In the genomic region with DNA sequence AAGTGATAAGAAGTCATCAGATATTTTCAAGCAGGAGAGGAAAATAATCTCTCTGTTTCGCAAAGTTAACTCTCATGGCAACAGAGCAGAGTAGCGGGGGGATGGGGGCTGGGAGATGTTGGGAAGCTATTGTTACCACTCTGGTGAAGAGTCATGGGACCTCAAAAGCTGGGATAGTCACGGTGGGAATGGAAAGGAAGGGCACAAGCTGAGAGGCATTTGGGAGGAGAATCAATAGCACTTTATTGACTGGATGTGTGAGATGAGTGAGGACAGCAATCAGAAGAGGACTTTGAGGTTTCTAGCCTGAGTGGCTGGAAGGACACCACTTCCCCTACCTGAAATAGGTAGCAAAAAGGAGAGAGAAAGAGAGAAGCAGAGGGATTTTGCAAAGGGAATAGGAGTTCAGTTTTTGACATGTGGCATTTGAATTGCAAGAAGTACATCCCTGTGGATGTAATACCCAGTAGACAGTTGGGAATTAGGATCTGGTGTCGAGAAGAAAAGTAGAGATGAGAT, we compare ENCODE assay signal across 9 cellular contexts. TPM values are rescaled to one million over a fixed set of nuclear protein-coding genes. Genes with fewer than 3 reads are reported as not detected.
DNase-seq lines count a peak whose midpoint lies in the region; ATAC-seq and TF ChIP-seq lines count a peak whose summit lies in the region.
"Had no signal": no experiment of that assay in that cellular context is flagged by ENCODE, and none has a peak within 500 bp of the region (broad histone marks: within the 10 kb centered on the region; RNA-seq: fewer than 3 reads in every experiment).

No MANE protein-coding gene starts in this region.

- H3K9me3 ChIP-seq in breast epithelium (no peaks in the 10 kb centered on the region), mammary epithelial cell (replicated peaks; ENCODE audit: insufficient read depth, low read length) (no peaks in the 10 kb centered on the region), right lobe of liver (no peaks in the 10 kb centered on the region), upper lobe of left lung (no peaks in the 10 kb centered on the region)

- no peak for TF ChIP-seq EP300 in upper lobe of left lung (IDR thresholded peaks at IDR 0.05)

- in situ Hi-C loops in mammary epithelial cell (cut with MboI; ENCODE audit: low sequenced_read_pairs in 2 of 2): no loop called here

- intact Hi-C loops in breast epithelium (cut with DNase I; ENCODE audit: low total_unique reads) (no loop called here), MCF 10A (cut with micrococcal nuclease) (loop anchor here (1.0 kb wide), 3 partner anchors 27 to 59 kb away; partner anchors contain the start of gene SCD), mammary epithelial cell (cut with micrococcal nuclease) (loop anchor here (1.0 to 5.0 kb wide), 2 partner anchors 37 to 59 kb away; no protein-coding TSS in a partner anchor), right lobe of liver (cut with DNase I) (no loop called here), posterior cingulate gyrus (cut with DNase I) (no loop called here)

- H3K36me3 ChIP-seq in breast epithelium: no peaks in the 10 kb centered on the region
- H3K36me3 ChIP-seq in mammary epithelial cell (ENCODE audit: insufficient read depth, low read length): no peaks in the 10 kb centered on the region
- H3K36me3 ChIP-seq in right lobe of liver: no peaks in the 10 kb centered on the region
- H3K36me3 ChIP-seq in upper lobe of left lung: no peaks in the 10 kb centered on the region

- peak overlapping the region; percentile 42 for H2AFZ ChIP-seq in mammary epithelial cell (ENCODE audit: low read depth, low read length)

- H3K4me1 Mint-ChIP-seq in MCF 10A (ENCODE audit: insufficient read depth, unreplicated experiment): peaks cover 14% of the 10 kb centered on the region

- H3K9ac ChIP-seq in mammary epithelial cell (ENCODE audit: insufficient read depth, low read length): peak overlapping the region; percentile 98

- TF ChIP-seq CTCF in breast epithelium (IDR thresholded peaks at IDR 0.05): no peak
- no peak for TF ChIP-seq CTCF in MCF 10A (IDR thresholded peaks at IDR 0.05; ENCODE audit: unreplicated experiment)
- no peak for TF ChIP-seq CTCF in mammary epithelial cell (conservative IDR thresholded peaks at IDR 0.05 in 1 of 2, IDR thresholded peaks at IDR 0.05 in 1 of 2; ENCODE audit: extremely low read depth in 1 of 2, insufficient read depth in 1 of 2, low read depth in 1 of 2, low read length in 2 of 2)
- TF ChIP-seq CTCF in right lobe of liver (IDR thresholded peaks at IDR 0.05): no peak
- no peak for TF ChIP-seq CTCF in upper lobe of left lung (IDR thresholded peaks at IDR 0.05)

- TF ChIP-seq POLR2A in breast epithelium (IDR thresholded peaks at IDR 0.05): no peak
- no peak for TF ChIP-seq POLR2A in right lobe of liver (IDR thresholded peaks at IDR 0.05)
- peak in 1 of 4 donors; percentile 22 for TF ChIP-seq POLR2A in upper lobe of left lung (IDR thresholded peaks at IDR 0.05)

- peak overlapping the region; percentile 58 to 75 (median 69) for H3K4me3 ChIP-seq in breast epithelium
- peak overlapping the region; percentile 37 to 63 (median 56) for H3K4me3 ChIP-seq in mammary epithelial cell (replicated peaks in 1 of 3; ENCODE audit: insufficient read depth in 1 of 3, low read depth in 2 of 3, low read length in 3 of 3)
- peak overlapping the region; percentile 26 to 61 (median 59) for H3K4me3 ChIP-seq in right lobe of liver
- peak overlapping the region; percentile 4 to 66 (median 54) for H3K4me3 ChIP-seq in upper lobe of left lung

- H4K20me1 ChIP-seq in mammary epithelial cell (ENCODE audit: insufficient read depth, low read length): no peaks in the 10 kb centered on the region

- no peak overlapping the region for H3K4me3 Mint-ChIP-seq in MCF 10A (ENCODE audit: unreplicated experiment)
- H3K4me3 Mint-ChIP-seq: effector memory CD8-positive, alpha-beta T cell had no signal

- H3K4me1 ChIP-seq in breast epithelium: peaks cover 12 to 27% of the 10 kb centered on the region in 2 donors
- H3K4me1 ChIP-seq in mammary epithelial cell (ENCODE audit: insufficient read depth, low read length): peaks cover 56% of the 10 kb centered on the region
- H3K4me1 ChIP-seq in right lobe of liver: peaks cover 0 to 41% (median 20%) of the 10 kb centered on the region in 4 donors
- peaks cover 42 to 50% (median 45%) of the 10 kb centered on the region in 4 donors for H3K4me1 ChIP-seq in upper lobe of left lung

- ATAC-seq in right lobe of liver (no peak), upper lobe of left lung (ENCODE audit: low FRiP score in 2 of 2) (no peak), HG02588 (IDR thresholded peaks at IDR 0.05; ENCODE audit: unreplicated experiment) (no peak)

- CTCF ChIA-PET in MCF 10A (lab: Yijun Ruan, JAX): interaction anchor here (0.5 to 3.1 kb wide), 10 partner anchors 10 to 743 kb away, joined by 3 to 22 read pairs (median 6); partner anchors contain the start of genes LZTS2 and SCD
- CTCF ChIA-PET in mammary epithelial cell (lab: Charles Lee; ENCODE audit: low non-redundant PET): interaction anchor here (0.5 kb wide), 1 partner anchor 485 kb away, joined by 3 read pairs; no protein-coding TSS in a partner anchor

- POLR2A ChIA-PET in MCF 10A (lab: Yijun Ruan, JAX): interaction anchor here (0.7 to 4.9 kb wide), 18 partner anchors 9 to 160 kb away, joined by 3 to 261 read pairs (median 6); partner anchors contain the start of genes BLOC1S2, NDUFB8 and SCD

- no peaks in the 10 kb centered on the region for H3K27me3 Mint-ChIP-seq in MCF 10A (ENCODE audit: insufficient read depth, unreplicated experiment)
- H3K27me3 Mint-ChIP-seq: effector memory CD8-positive, alpha-beta T cell had no signal

- H3K27me3 ChIP-seq in breast epithelium (no peaks in the 10 kb centered on the region), mammary epithelial cell (ENCODE audit: insufficient read depth, low read length) (no peaks in the 10 kb centered on the region), right lobe of liver (no peaks in the 10 kb centered on the region), upper lobe of left lung (no peaks in the 10 kb centered on the region)

- peak overlapping the region; percentile 86 for H3K4me2 ChIP-seq in mammary epithelial cell (ENCODE audit: insufficient read depth, low read depth, low read length)

- peaks cover 4% of the 10 kb centered on the region for H3K36me3 Mint-ChIP-seq in MCF 10A (ENCODE audit: insufficient read depth, unreplicated experiment)

- DNase-seq in breast epithelium (ENCODE audit: low spot score in 2 of 2) (no peak), MCF 10A (ENCODE audit: unreplicated experiment) (no peak), mammary epithelial cell (no peak), right lobe of liver (no peak), upper lobe of left lung (no peak), posterior cingulate gyrus (no peak)
- no peak for DNase-seq in stimulated activated CD4-positive, alpha-beta T cell treated with anti-CD3 and anti-CD28 coated beads, Interleukin-2, amount 100 ng/mL, for 24 hours

- WGBS in mammary epithelial cell (ENCODE audit: low coverage, missing lambda C conversion rate): 0% methylated on average over 4 of the region's 4 CpGs
- WGBS in right lobe of liver (ENCODE audit: insufficient coverage, low coverage, low lambda C conversion rate, missing lambda C conversion rate): 9% methylated on average over 4 of the region's 4 CpGs
- 14 to 18% methylated on average over 4 of the region's 4 CpGs for WGBS in upper lobe of left lung, 2 donors

- no TSS peak for BruUV-seq in MCF 10A (replicated peaks; lab: Mats Ljungman, UMichigan)
- BruUV-seq in mammary epithelial cell (replicated peaks; lab: Mats Ljungman, UMichigan): no TSS peak

- dilution Hi-C loops in mammary epithelial cell (cut with HindIII; ENCODE audit: low sequenced_read_pairs): no loop called here

- no peaks in the 10 kb centered on the region for H3K9me3 Mint-ChIP-seq in MCF 10A (ENCODE audit: unreplicated experiment)
- H3K9me3 Mint-ChIP-seq: effector memory CD8-positive, alpha-beta T cell had no signal

- H3K27ac Mint-ChIP-seq in MCF 10A (ENCODE audit: low read depth, unreplicated experiment): no peak overlapping the region
- H3K27ac Mint-ChIP-seq: effector memory CD8-positive, alpha-beta T cell had no signal

- H3K27ac ChIP-seq in breast epithelium (peak overlapping the region; percentile 97), mammary epithelial cell (ENCODE audit: insufficient read depth, low read depth, low read length) (peak overlapping the region; percentile 99), right lobe of liver (peak overlapping the region; percentile 95 to 100 (median 100)), upper lobe of left lung (peak overlapping the region; percentile 93 to 98 (median 94))

- peaks cover 13% of the 10 kb centered on the region for H3K79me2 ChIP-seq in mammary epithelial cell (ENCODE audit: insufficient read depth, low read length)

RNA-seq across cellular contexts. Expression of gene SCD, which starts 27.2 kb away (rescaled TPM):
- 100 to 1,000 TPM in 2 of 3 donors, 10 to 100 TPM in 1; 72.8 to 461 (median 112) TPM for total RNA-seq in breast epithelium
- total RNA-seq in MCF 10A (2022): 101 and 179 TPM in 2 replicates
- 100 to 1,000 TPM; 348 to 939 TPM for total RNA-seq in mammary epithelial cell
- 1,049 TPM for polyA plus RNA-seq in mammary epithelial cell
- polyA minus RNA-seq in mammary epithelial cell: 2,037 TPM
- 100 to 1,000 TPM in 4 of 6 experiments, 10 to 100 TPM in 2; 38.3 to 599 (median 220) TPM for total RNA-seq in right lobe of liver
- 100 to 1,000 TPM; 108 to 464 (median 251) TPM for total RNA-seq in upper lobe of left lung

RNA-seq across cellular contexts. Expression of gene PKD2L1, which starts 44.2 kb away (rescaled TPM):
- total RNA-seq in breast epithelium (1 to 10 TPM in 1 of 3 donors, under 1 TPM in 1, not detected in 1; 0.32 to 1.5 TPM), MCF 10A (2022) (not detected in 2 replicates), mammary epithelial cell (not detected), right lobe of liver (under 1 TPM in 3 of 6 experiments, not detected in 3; 0.12 to 0.26 (median 0.22) TPM), upper lobe of left lung (1 to 10 TPM in 5 of 6 donors, under 1 TPM in 1; 0.61 to 8.4 (median 2.0) TPM)
- polyA plus RNA-seq in mammary epithelial cell: not detected
- polyA minus RNA-seq in mammary epithelial cell: not detected

Comparison
In these comparisons a context has a peak if more than half of its experiments do, and no peak if none do; other contexts are left out.
1. intact Hi-C loops: an anchor here in MCF 10A (1.0 kb wide) and mammary epithelial cell (1.0 to 5.0 kb wide); none called in breast epithelium, right lobe of liver and posterior cingulate gyrus.